34 cellular contexts compared by ENCODE assay signal in the genomic region with DNA sequence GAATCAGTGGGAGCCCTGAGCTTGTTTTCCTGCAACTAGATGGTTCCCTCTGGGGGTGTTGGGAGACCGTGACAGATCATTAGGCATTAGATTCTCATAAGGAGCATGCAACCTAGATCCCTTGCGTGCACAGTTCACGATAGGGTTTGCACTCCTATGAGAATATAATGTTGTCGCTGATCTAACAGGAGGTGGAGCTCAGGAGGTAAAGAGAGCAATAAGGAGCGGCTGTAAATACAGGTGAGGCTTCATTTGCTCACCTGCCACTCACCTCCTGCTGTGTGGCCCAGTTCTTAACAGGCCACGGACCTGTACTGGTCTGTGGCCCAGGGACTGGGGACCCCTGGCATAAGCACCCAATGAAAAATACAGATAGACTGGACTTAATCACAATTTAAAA. TPM values are rescaled to one million over a fixed set of nuclear protein-coding genes. Genes with fewer than 3 reads are reported as not detected.
"Had no signal": no experiment of that assay in that cellular context is flagged by ENCODE, and none has a peak within 500 bp of the region (broad histone marks: within the 10 kb centered on the region; RNA-seq: fewer than 3 reads in every experiment).

No MANE protein-coding gene starts in this region.

- H3K4me2 ChIP-seq: neural progenitor cell, smooth muscle cell had no signal

- H3K9ac ChIP-seq: neural progenitor cell, parathyroid adenoma had no signal

- H3K27me3 ChIP-seq: left lung, neural progenitor cell, right atrium auricular region, right lobe of liver, tibial nerve, vagina had no signal

- H3K4me1 ChIP-seq: left lung, lower lobe of right lung, neural progenitor cell, parathyroid adenoma, psoas muscle, right atrium auricular region, right lobe of liver, tibial nerve, vagina had no signal

- H3K27ac Mint-ChIP-seq: naive B cell; natural killer cell; nephron progenitor cell; neural progenitor cell; stimulated activated memory B cell treated with anti-CD40 and anti-IgM and Interleukin-4, amounts not matched to agents 10 μg/mL and 1 μg/mL and 100 μg/mL, for 72 hours; stimulated activated naive CD8-positive, alpha-beta T cell treated with anti-CD3 and anti-CD28 coated beads, Interleukin-15, amount 100 ng/mL, for 72 hours; type B pancreatic cell had no signal

- H3K4me3 ChIP-seq: left lung, lower lobe of right lung, neural progenitor cell, psoas muscle, right atrium auricular region, right lobe of liver, smooth muscle cell, tibial nerve, vagina had no signal

- DNase-seq: hippocampal formation; kidney glomerular epithelial cell; left cardiac atrium; left lung; lower lobe of right lung; mammary epithelial cell; mesenchymal stem cell; naive B cell; natural killer cell; nephron progenitor cell; occipital lobe; psoas muscle; right lobe of liver; stimulated activated CD4-positive, alpha-beta T cell treated with anti-CD3 and anti-CD28 coated beads, Interleukin-1b, Interleukin-23, amount 100 ng/mL, for 48 hours; stimulated activated CD4-positive, alpha-beta T cell treated with anti-CD3 and anti-CD28 coated beads, Interleukin-2, amount 100 ng/mL, for 48 hours; stimulated activated CD4-positive, alpha-beta T cell treated with anti-CD3 and anti-CD28 coated beads, Interleukin-4, amount 100 ng/mL, for 4 hours; stimulated activated CD8-positive, alpha-beta memory T cell treated with anti-CD3 and anti-CD28 coated beads, Interleukin-4, amount 100 ng/mL, for 48 hours; stimulated activated naive CD4-positive, alpha-beta T cell treated with Interleukin-2 at 50 U/mL for 16 hours; stimulated activated naive CD8-positive, alpha-beta T cell treated with anti-CD3 and anti-CD28 coated beads, Interleukin-15, amount 100 ng/mL, for 72 hours; substantia nigra had no signal

- H2AFZ ChIP-seq: neural progenitor cell, parathyroid adenoma had no signal

- H3K27me3 Mint-ChIP-seq: stimulated activated memory B cell treated with anti-CD40 and anti-IgM and Interleukin-4, amounts not matched to agents 10 μg/mL and 1 μg/mL and 100 μg/mL, for 72 hours had no signal

- H3K36me3 Mint-ChIP-seq: naive B cell; natural killer cell; neural progenitor cell; stimulated activated memory B cell treated with anti-CD40 and anti-IgM and Interleukin-4, amounts not matched to agents 10 μg/mL and 1 μg/mL and 100 μg/mL, for 72 hours; type B pancreatic cell had no signal

- H3K79me2 ChIP-seq: parathyroid adenoma had no signal

- H3K36me3 ChIP-seq: left lung, lower lobe of right lung, neural progenitor cell, neutrophil, right atrium auricular region, right lobe of liver, tibial nerve, vagina had no signal

- H3K9me3 ChIP-seq: left lung, lower lobe of right lung, neutrophil, psoas muscle, right atrium auricular region, right lobe of liver, tibial nerve, vagina had no signal

- ATAC-seq: left cardiac atrium; left lung; lower lobe of right lung; natural killer cell; psoas muscle; right lobe of liver; stimulated activated memory B cell treated with anti-CD40 and anti-IgM and Interleukin-4, amounts not matched to agents 10 μg/mL and 1 μg/mL and 100 μg/mL, for 72 hours; stimulated activated naive CD8-positive, alpha-beta T cell treated with anti-CD3 and anti-CD28 coated beads, Interleukin-15, amount 100 ng/mL, for 72 hours had no signal

- FAIRE-seq: keratinocyte had no signal

- H3K4me3 Mint-ChIP-seq: naive B cell; natural killer cell; nephron progenitor cell; neural progenitor cell; stimulated activated memory B cell treated with anti-CD40 and anti-IgM and Interleukin-4, amounts not matched to agents 10 μg/mL and 1 μg/mL and 100 μg/mL, for 72 hours; stimulated activated naive CD8-positive, alpha-beta T cell treated with anti-CD3 and anti-CD28 coated beads, Interleukin-15, amount 100 ng/mL, for 72 hours; type B pancreatic cell had no signal

- H3K9me3 Mint-ChIP-seq: naive B cell; natural killer cell; nephron progenitor cell; neural progenitor cell; stimulated activated memory B cell treated with anti-CD40 and anti-IgM and Interleukin-4, amounts not matched to agents 10 μg/mL and 1 μg/mL and 100 μg/mL, for 72 hours; stimulated activated naive CD8-positive, alpha-beta T cell treated with anti-CD3 and anti-CD28 coated beads, Interleukin-15, amount 100 ng/mL, for 72 hours; type B pancreatic cell had no signal

- H3K27ac ChIP-seq: left lung, lower lobe of right lung, neural progenitor cell, neutrophil, parathyroid adenoma, psoas muscle, right atrium auricular region, right lobe of liver, tibial nerve, vagina had no signal

- H3K4me1 Mint-ChIP-seq: natural killer cell; nephron progenitor cell; neural progenitor cell; stimulated activated memory B cell treated with anti-CD40 and anti-IgM and Interleukin-4, amounts not matched to agents 10 μg/mL and 1 μg/mL and 100 μg/mL, for 72 hours; stimulated activated naive CD8-positive, alpha-beta T cell treated with anti-CD3 and anti-CD28 coated beads, Interleukin-15, amount 100 ng/mL, for 72 hours had no signal

RNA-seq across cellular contexts. Expression of a gene that starts 10.7 kb away (rescaled TPM):
- total RNA-seq: left cardiac atrium, left lung, lower lobe of right lung, mammary epithelial cell, natural killer cell, occipital lobe, osteocyte, posterior vena cava, right atrium auricular region, skeletal muscle tissue, smooth muscle cell, temporal lobe, tibial nerve, vagina had no signal
- polyA plus RNA-seq: keratinocyte, mammary epithelial cell, smooth muscle cell had no signal
